ENCODE assay signal across 12 cellular contexts in the genomic region with DNA sequence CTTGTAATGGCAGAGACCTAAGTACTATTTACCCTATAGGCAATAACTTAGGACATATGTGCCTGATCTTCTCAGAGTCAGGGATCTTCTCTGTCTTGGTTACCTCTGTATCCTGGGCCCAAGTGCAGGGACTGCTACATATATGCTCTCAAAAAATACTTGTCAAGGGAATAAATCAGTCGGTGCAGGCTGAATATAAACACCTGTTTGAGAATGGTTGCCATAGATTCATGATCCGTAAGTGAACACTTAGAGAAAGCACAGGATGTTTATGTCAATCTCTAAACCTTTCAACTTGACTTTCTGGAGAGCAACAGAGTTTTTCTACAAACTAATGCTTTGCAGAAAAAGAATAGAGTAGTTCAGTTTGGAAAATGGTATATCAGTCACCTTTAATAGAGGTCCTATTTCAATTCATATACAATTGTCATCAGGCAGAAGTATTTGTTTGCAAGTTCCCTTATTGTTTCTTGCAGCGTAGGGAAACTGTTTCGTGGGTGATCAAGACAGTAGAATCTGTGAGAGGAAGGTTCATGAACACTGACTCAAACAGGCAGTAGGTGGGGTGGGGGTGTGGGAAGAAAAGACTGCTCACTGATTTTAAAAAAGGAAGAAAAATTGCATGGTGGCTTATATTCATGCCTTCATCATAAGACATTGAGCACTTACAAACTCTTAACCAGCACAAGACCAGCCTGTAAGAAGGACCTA.
DNase-seq lines count a peak whose midpoint lies in the region; ATAC-seq and TF ChIP-seq lines count a peak whose summit lies in the region.
"Had no signal": no experiment of that assay in that cellular context is flagged by ENCODE, and none has a peak within 500 bp of the region (broad histone marks: within the 10 kb centered on the region; RNA-seq: fewer than 3 reads in every experiment).

No MANE protein-coding gene starts in this region.

- DNase-seq in stimulated activated naive CD4-positive, alpha-beta T cell (lab: John Stamatoyannopoulos, UW) = peak in 4 of 6 experiments; percentile 5 to 87 (median 81)
- no peak for DNase-seq in stimulated activated naive CD4-positive, alpha-beta T cell treated with Interleukin-2 at 50 U/mL for 16 hours (lab: John Stamatoyannopoulos, UW)
- DNase-seq in NCI-H187 treated with DMSO at 0.1 percent for 48 hours (lab: John Stamatoyannopoulos, UW) = peak; percentile 15
- no peak for DNase-seq in globus pallidus (ENCODE audit: low spot score)
- no peak for DNase-seq in HEK293T (ENCODE audit: extremely low spot score)
- DNase-seq: activated B cell treated with CpG ODN at 0.5 μM for 24 hours, DND-41, H7, NCI-H1048 had no signal

- H3K9me3 Mint-ChIP-seq in activated naive CD4-positive, alpha-beta T cell treated with anti-CD3 and anti-CD28 coated beads, Interleukin-2, amount 50 U/mL, for 24 hours = no peaks in the 10 kb centered on the region
- H3K9me3 Mint-ChIP-seq: activated B cell treated with CpG ODN at 0.5 μM for 24 hours, mesothelial cell of epicardium had no signal

- no peaks in the 10 kb centered on the region for H3K27me3 Mint-ChIP-seq in activated naive CD4-positive, alpha-beta T cell treated with anti-CD3 and anti-CD28 coated beads, Interleukin-2, amount 50 U/mL, for 24 hours
- H3K27me3 Mint-ChIP-seq: activated B cell treated with CpG ODN at 0.5 μM for 24 hours had no signal

- CTCF ChIA-PET in HEK293T (lab: Yijun Ruan, JAX) = no interaction called here

- POLR2A ChIA-PET in HEK293T (lab: Yijun Ruan, JAX) = no interaction called here

- H3K36me3 Mint-ChIP-seq in activated naive CD4-positive, alpha-beta T cell treated with anti-CD3 and anti-CD28 coated beads, Interleukin-2, amount 50 U/mL, for 24 hours = no peaks in the 10 kb centered on the region
- H3K36me3 Mint-ChIP-seq: mesothelial cell of epicardium had no signal

- no peak for ATAC-seq in GM18517 (IDR thresholded peaks at IDR 0.05; ENCODE audit: unreplicated experiment)

- peak overlapping the region; percentile 85 for H3K27ac Mint-ChIP-seq in activated naive CD4-positive, alpha-beta T cell treated with anti-CD3 and anti-CD28 coated beads, Interleukin-2, amount 50 U/mL, for 24 hours
- H3K27ac Mint-ChIP-seq: activated B cell treated with CpG ODN at 0.5 μM for 24 hours, mesothelial cell of epicardium had no signal

- peak overlapping the region; percentile 48 for H3K4me3 Mint-ChIP-seq in activated naive CD4-positive, alpha-beta T cell treated with anti-CD3 and anti-CD28 coated beads, Interleukin-2, amount 50 U/mL, for 24 hours
- H3K4me3 Mint-ChIP-seq: activated B cell treated with CpG ODN at 0.5 μM for 24 hours, mesothelial cell of epicardium had no signal

- H3K4me1 Mint-ChIP-seq in activated naive CD4-positive, alpha-beta T cell treated with anti-CD3 and anti-CD28 coated beads, Interleukin-2, amount 50 U/mL, for 24 hours = peaks cover 30% of the 10 kb centered on the region

TF ChIP-seq in HEK293T, 16 proteins besides CTCF, POLR2A, EP300 and RAD21:
- TF ChIP-seq BHLHE40 (IDR thresholded peaks at IDR 0.05; ENCODE audit: borderline replicate concordance) (no peak), NFRKB (IDR thresholded peaks at IDR 0.05) (no peak), LEF1 (IDR thresholded peaks at IDR 0.05; ENCODE audit: borderline replicate concordance) (no peak), ZNF384 (IDR thresholded peaks at IDR 0.05) (no peak), TARDBP (IDR thresholded peaks at IDR 0.05) (no peak)

Comparison
In these comparisons a context has a peak if more than half of its experiments do, and no peak if none do; other contexts are left out.
1. DNase-seq: peak in stimulated activated naive CD4-positive, alpha-beta T cell (4 of 6) and NCI-H187 treated with DMSO at 0.1 percent for 48 hours (single experiment); none in stimulated activated naive CD4-positive, alpha-beta T cell treated with Interleukin-2 at 50 U/mL for 16 hours (single experiment), globus pallidus (single experiment) and HEK293T (single experiment).